In the genomic region with DNA sequence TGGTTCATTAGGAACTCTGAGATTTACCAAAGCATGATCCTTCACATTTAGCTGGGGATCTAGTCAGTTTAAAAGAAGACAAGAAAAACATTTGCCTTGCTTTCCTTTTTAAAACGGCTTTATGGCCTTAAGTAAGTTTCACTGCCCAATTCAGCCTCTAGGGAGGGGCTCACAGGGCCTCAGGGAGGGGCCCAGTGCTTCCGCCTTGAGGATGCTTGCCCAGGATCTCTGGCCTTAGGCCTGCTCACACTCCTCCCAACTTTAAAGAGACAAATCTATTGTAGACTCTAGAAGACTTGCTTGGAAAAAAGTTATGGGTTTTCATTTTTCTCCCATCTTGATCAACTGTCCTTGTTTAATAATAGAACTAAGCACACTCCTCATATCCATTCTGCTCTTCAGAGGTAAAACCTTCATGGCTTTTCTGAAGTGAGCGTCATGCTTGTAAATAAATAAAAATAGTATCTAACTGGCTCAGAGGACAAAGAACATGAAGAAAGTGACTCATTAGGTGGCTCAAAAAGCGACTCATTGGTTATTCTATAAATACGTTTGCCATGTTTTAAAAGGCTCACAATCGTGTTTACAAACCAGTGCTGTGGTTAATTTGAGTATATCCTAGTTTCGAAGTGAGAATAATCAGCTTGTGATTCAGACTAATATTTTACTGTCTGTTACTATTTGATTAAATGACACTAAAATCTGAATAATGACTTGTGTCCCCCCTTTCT, we compare ENCODE assay signal across 9 cellular contexts. TPM values are rescaled to one million over a fixed set of nuclear protein-coding genes. Genes with fewer than 3 reads are reported as not detected.
DNase-seq lines count a peak whose midpoint lies in the region; ATAC-seq and TF ChIP-seq lines count a peak whose summit lies in the region.
"Had no signal": no experiment of that assay in that cellular context is flagged by ENCODE, and none has a peak within 500 bp of the region (broad histone marks: within the 10 kb centered on the region; RNA-seq: fewer than 3 reads in every experiment).

No MANE protein-coding gene starts in this region.

- ATAC-seq in HG03108 (IDR thresholded peaks at IDR 0.05; ENCODE audit: unreplicated experiment) (peak; percentile 76), left lung (no peak)

- POLR2A ChIA-PET in activated CD4-positive, alpha-beta T cell treated with anti-CD3 and anti-CD28 coated beads, Interleukin-2, amount 10 ng/mL, durations not matched to agents 7 days and 5 days (lab: Charles Lee): no interaction called here

- H3K9me3 Mint-ChIP-seq in activated CD4-positive, alpha-beta T cell treated with anti-CD3 and anti-CD28 coated beads, Interleukin-2, amount 10 ng/mL, durations not matched to agents 24 days and 14 days: no peaks in the 10 kb centered on the region
- H3K9me3 Mint-ChIP-seq in activated CD4-positive, alpha-beta T cell treated with anti-CD3 and anti-CD28 coated beads, Interleukin-2, amount 10 ng/mL, durations not matched to agents 7 days and 5 days: no peaks in the 10 kb centered on the region

- no peaks in the 10 kb centered on the region for H3K27me3 Mint-ChIP-seq in activated CD4-positive, alpha-beta T cell treated with anti-CD3 and anti-CD28 coated beads, Interleukin-2, amount 10 ng/mL, durations not matched to agents 24 days and 14 days
- H3K27me3 Mint-ChIP-seq in activated CD4-positive, alpha-beta T cell treated with anti-CD3 and anti-CD28 coated beads, Interleukin-2, amount 10 ng/mL, durations not matched to agents 7 days and 5 days: no peaks in the 10 kb centered on the region

- intact Hi-C loops in activated CD4-positive, alpha-beta T cell treated with anti-CD3 and anti-CD28 coated beads, Interleukin-2, amount 10 ng/mL, durations not matched to agents 24 days and 14 days (cut with micrococcal nuclease): no loop called here
- intact Hi-C loops in left lung (cut with DNase I) (no loop called here), posterior cingulate gyrus (cut with DNase I) (loop anchor here (10.0 kb wide), 2 partner anchors 115 to 235 kb away; partner anchors contain the start of gene ACOX2)

- H3K4me3 Mint-ChIP-seq in activated CD4-positive, alpha-beta T cell treated with anti-CD3 and anti-CD28 coated beads, Interleukin-2, amount 10 ng/mL, durations not matched to agents 24 days and 14 days: no peak overlapping the region
- no peak overlapping the region for H3K4me3 Mint-ChIP-seq in activated CD4-positive, alpha-beta T cell treated with anti-CD3 and anti-CD28 coated beads, Interleukin-2, amount 10 ng/mL, durations not matched to agents 7 days and 5 days

- H3K4me3 ChIP-seq in stomach smooth muscle (ENCODE audit: low read length in 2 of 2): no peak overlapping the region
- no peak overlapping the region for H3K4me3 ChIP-seq in left lung
- H3K4me3 ChIP-seq: ovary had no signal

- H3K27me3 ChIP-seq in stomach smooth muscle (ENCODE audit: control insufficient read depth in 1 of 2, insufficient read depth in 2 of 2, low read length in 2 of 2) (no peaks in the 10 kb centered on the region), left lung (no peaks in the 10 kb centered on the region)
- H3K27me3 ChIP-seq: ovary had no signal

- H3K27ac ChIP-seq in stomach smooth muscle (ENCODE audit: low read length): peak overlapping the region; percentile 11
- H3K27ac ChIP-seq in left lung: peak overlapping the region in 1 of 2 donors; percentile 4
- H3K27ac ChIP-seq: ovary had no signal

- peaks cover 4% of the 10 kb centered on the region for H3K4me1 ChIP-seq in stomach smooth muscle (ENCODE audit: control insufficient read depth, insufficient read depth, low read length)
- peaks cover 0 to 5% of the 10 kb centered on the region in 2 donors for H3K4me1 ChIP-seq in left lung

- H3K9ac ChIP-seq in stomach smooth muscle (ENCODE audit: low read length in 2 of 2): peak overlapping the region in 1 of 2 donors; percentile 36

- H3K36me3 Mint-ChIP-seq in activated CD4-positive, alpha-beta T cell treated with anti-CD3 and anti-CD28 coated beads, Interleukin-2, amount 10 ng/mL, durations not matched to agents 24 days and 14 days (ENCODE audit: low read depth): peaks cover 32% of the 10 kb centered on the region
- peaks cover 14% of the 10 kb centered on the region for H3K36me3 Mint-ChIP-seq in activated CD4-positive, alpha-beta T cell treated with anti-CD3 and anti-CD28 coated beads, Interleukin-2, amount 10 ng/mL, durations not matched to agents 7 days and 5 days (ENCODE audit: low read depth)

- CTCF ChIA-PET in activated CD4-positive, alpha-beta T cell treated with anti-CD3 and anti-CD28 coated beads, Interleukin-2, amount 10 ng/mL, durations not matched to agents 7 days and 5 days (lab: Charles Lee): interaction anchor here (0.9 to 1.4 kb wide), 3 partner anchors 12 to 83 kb away, joined by 3 read pairs; no protein-coding TSS in a partner anchor

- peak overlapping the region; percentile 11 for H3K27ac Mint-ChIP-seq in activated CD4-positive, alpha-beta T cell treated with anti-CD3 and anti-CD28 coated beads, Interleukin-2, amount 10 ng/mL, durations not matched to agents 24 days and 14 days
- H3K27ac Mint-ChIP-seq in activated CD4-positive, alpha-beta T cell treated with anti-CD3 and anti-CD28 coated beads, Interleukin-2, amount 10 ng/mL, durations not matched to agents 7 days and 5 days: no peak overlapping the region

- no peak for TF ChIP-seq CTCF in left lung (IDR thresholded peaks at IDR 0.05)

- H3K36me3 ChIP-seq in stomach smooth muscle (ENCODE audit: control insufficient read depth in 2 of 2, insufficient read depth in 2 of 2, low read length in 2 of 2): peaks cover 25 to 31% of the 10 kb centered on the region in 2 donors
- H3K36me3 ChIP-seq in left lung: peaks cover 0 to 50% of the 10 kb centered on the region in 2 donors
- H3K36me3 ChIP-seq: ovary had no signal

- DNase-seq in activated CD4-positive, alpha-beta T cell treated with anti-CD3 and anti-CD28 coated beads, Interleukin-2, amount 10 ng/mL, durations not matched to agents 24 days and 14 days: no peak
- no peak for DNase-seq in activated CD4-positive, alpha-beta T cell treated with anti-CD3 and anti-CD28 coated beads, Interleukin-2, amount 10 ng/mL, durations not matched to agents 7 days and 5 days
- DNase-seq in fibroblast of gingiva (ENCODE audit: low read depth): peak; percentile 69
- DNase-seq in Ammon's horn (ENCODE audit: low spot score): no peak
- DNase-seq in left lung: no peak
- no peak for DNase-seq in posterior cingulate gyrus

- peaks cover 3% of the 10 kb centered on the region for H3K4me1 Mint-ChIP-seq in activated CD4-positive, alpha-beta T cell treated with anti-CD3 and anti-CD28 coated beads, Interleukin-2, amount 10 ng/mL, durations not matched to agents 24 days and 14 days
- H3K4me1 Mint-ChIP-seq in activated CD4-positive, alpha-beta T cell treated with anti-CD3 and anti-CD28 coated beads, Interleukin-2, amount 10 ng/mL, durations not matched to agents 7 days and 5 days: peaks cover 2% of the 10 kb centered on the region

- H3K9me3 ChIP-seq in stomach smooth muscle (ENCODE audit: control insufficient read depth in 2 of 2, low read length in 2 of 2) (no peaks in the 10 kb centered on the region), left lung (no peaks in the 10 kb centered on the region)
- H3K9me3 ChIP-seq: ovary had no signal

RNA-seq across cellular contexts. Expression of gene PDHB, which starts 13.7 kb away (rescaled TPM):
- 68.0 and 69.3 TPM in 2 replicates for total RNA-seq in activated CD4-positive, alpha-beta T cell treated with anti-CD3 and anti-CD28 coated beads, Interleukin-2, amount 10 ng/mL, durations not matched to agents 24 days and 14 days
- total RNA-seq in activated CD4-positive, alpha-beta T cell treated with anti-CD3 and anti-CD28 coated beads, Interleukin-2, amount 10 ng/mL, durations not matched to agents 7 days and 5 days: 10 to 100 TPM; 47.6 to 50.6 TPM
- 10 to 100 TPM; 55.5 to 57.1 TPM for total RNA-seq in left lung
